ENCODE assay signal across 11 cellular contexts in genomic region chr1:210246447-210246846, GRCh38. TPM values are rescaled to one million over a fixed set of nuclear protein-coding genes. Genes with fewer than 3 reads are reported as not detected.
DNase-seq lines count a peak whose midpoint lies in the region; ATAC-seq and TF ChIP-seq lines count a peak whose summit lies in the region.
"Had no signal": no experiment of that assay in that cellular context is flagged by ENCODE, and none has a peak within 500 bp of the region (broad histone marks: within the 10 kb centered on the region; RNA-seq: fewer than 3 reads in every experiment).

No MANE protein-coding gene starts in this region.

- BruUV-seq in A673 (replicated peaks; lab: Mats Ljungman, UMichigan), result no TSS peak

- H3K4me1 ChIP-seq in A673 (ENCODE audit: insufficient read depth, low read length, poor library complexity, severe bottlenecking) (peaks cover 43% of the 10 kb centered on the region), SK-N-SH (ENCODE audit: control insufficient read depth in 1 of 2, insufficient read depth in 2 of 2, low read depth in 1 of 2, low read length in 1 of 2) (peaks cover 10 to 21% of the 10 kb centered on the region in 2 experiments; a peak in 3 of 4 replicates)
- H3K4me1 ChIP-seq: testis had no signal

- H3K4me3 Mint-ChIP-seq in activated T-helper 17 cell treated with anti-CD3 and anti-CD28 coated beads, Interleukin-2, amount 50 U/mL, for 72 hours, result no peak overlapping the region
- H3K4me3 Mint-ChIP-seq in T-helper 2 cell treated with Interferon-gamma antibody and Interleukin-4, amounts not matched to agents 5 μg/mL and 100 μg/mL, for 36 hours, result no peak overlapping the region

- H3K9ac ChIP-seq in SK-N-SH, result no peak overlapping the region

- ATAC-seq in GM18867 (IDR thresholded peaks at IDR 0.05; ENCODE audit: unreplicated experiment) (peak; percentile 68), HG02938 (IDR thresholded peaks at IDR 0.05; ENCODE audit: unreplicated experiment) (peak; percentile 59)
- peak; percentile 70 for ATAC-seq in activated T-helper 17 cell treated with anti-CD3 and anti-CD28 coated beads, Interleukin-2, amount 50 U/mL, for 72 hours (replicated peaks)

- POLR2A ChIA-PET in A673 (lab: Charles Lee; ENCODE audit: low non-redundant PET), result no interaction called here
- POLR2A ChIA-PET in SK-N-SH (lab: Yijun Ruan, JAX), result no interaction called here

- TF ChIP-seq EP300 in SK-N-SH (IDR thresholded peaks at IDR 0.05; ENCODE audit: borderline replicate concordance in 1 of 2, low read depth in 1 of 2, low read length in 1 of 2), result no peak

- H3K27ac ChIP-seq in A673 (ENCODE audit: low read depth, low read length, poor library complexity, severe bottlenecking) (no peak overlapping the region), SK-N-SH (ENCODE audit: low read depth in 2 of 2, low read length in 1 of 2) (no peak overlapping the region)
- H3K27ac ChIP-seq: esophagus squamous epithelium, testis had no signal

- DNase-seq in A673 (ENCODE audit: low spot score) (peak; percentile 73), SK-N-SH (no peak), GM10266 (ENCODE audit: extremely low spot score) (no peak), NCI-H1417 treated with DMSO at 0.1 percent for 48 hours (lab: John Stamatoyannopoulos, UW) (no peak)
- no peak for DNase-seq in T-helper 2 cell treated with Interferon-gamma antibody and Interleukin-4, amounts not matched to agents 5 μg/mL and 100 μg/mL, for 36 hours (ENCODE audit: low spot score)
- DNase-seq: caudate nucleus, esophagus squamous epithelium, testis had no signal

- no peaks in the 10 kb centered on the region for H3F3A ChIP-seq in SK-N-SH (replicated peaks; ENCODE audit: insufficient read depth)

- no peak for TF ChIP-seq CTCF in A673 (conservative IDR thresholded peaks at IDR 0.05; ENCODE audit: low read depth, low read length)
- TF ChIP-seq CTCF in SK-N-SH (IDR thresholded peaks at IDR 0.05), result no peak
- TF ChIP-seq CTCF in GM10266 (IDR thresholded peaks at IDR 0.05; ENCODE audit: control insufficient read depth, insufficient read depth, low read depth, missing control alignments), result no peak

- no peak overlapping the region for H3K27ac Mint-ChIP-seq in activated T-helper 17 cell treated with anti-CD3 and anti-CD28 coated beads, Interleukin-2, amount 50 U/mL, for 72 hours
- no peak overlapping the region for H3K27ac Mint-ChIP-seq in T-helper 2 cell treated with Interferon-gamma antibody and Interleukin-4, amounts not matched to agents 5 μg/mL and 100 μg/mL, for 36 hours

- no peaks in the 10 kb centered on the region for H4K20me1 ChIP-seq in SK-N-SH (ENCODE audit: insufficient read depth)

- no peak overlapping the region for H2AFZ ChIP-seq in SK-N-SH (ENCODE audit: low read depth)

- H3K4me1 Mint-ChIP-seq in activated T-helper 17 cell treated with anti-CD3 and anti-CD28 coated beads, Interleukin-2, amount 50 U/mL, for 72 hours, result peaks cover 5% of the 10 kb centered on the region
- peaks cover 3% of the 10 kb centered on the region for H3K4me1 Mint-ChIP-seq in T-helper 2 cell treated with Interferon-gamma antibody and Interleukin-4, amounts not matched to agents 5 μg/mL and 100 μg/mL, for 36 hours (ENCODE audit: low read depth)

- no peaks in the 10 kb centered on the region for H3K9me2 ChIP-seq in SK-N-SH

- H3K4me2 ChIP-seq in SK-N-SH, result no peak overlapping the region

- H3K9me3 ChIP-seq in A673 (ENCODE audit: low read depth, low read length, poor library complexity, severe bottlenecking) (no peaks in the 10 kb centered on the region), SK-N-SH (no peaks in the 10 kb centered on the region)
- H3K9me3 ChIP-seq: esophagus squamous epithelium, testis had no signal

- H3K36me3 Mint-ChIP-seq in activated T-helper 17 cell treated with anti-CD3 and anti-CD28 coated beads, Interleukin-2, amount 50 U/mL, for 72 hours (ENCODE audit: low read depth), result peaks cover 4% of the 10 kb centered on the region
- no peaks in the 10 kb centered on the region for H3K36me3 Mint-ChIP-seq in T-helper 2 cell treated with Interferon-gamma antibody and Interleukin-4, amounts not matched to agents 5 μg/mL and 100 μg/mL, for 36 hours (ENCODE audit: low read depth)

- no peaks in the 10 kb centered on the region for H3K79me2 ChIP-seq in SK-N-SH (ENCODE audit: insufficient read depth)

- intact Hi-C loops in A673 (cut with micrococcal nuclease; ENCODE audit: unreplicated experiment), result no loop called here

- TF ChIP-seq RAD21 in SK-N-SH (IDR thresholded peaks at IDR 0.05; ENCODE audit: low read length), result no peak

- H3K27me3 ChIP-seq in A673 (replicated peaks; ENCODE audit: insufficient read depth, low read depth, low read length, poor library complexity) (peaks cover 3% of the 10 kb centered on the region), SK-N-SH (ENCODE audit: insufficient read depth) (no peaks in the 10 kb centered on the region)
- H3K27me3 ChIP-seq: testis had no signal

- H3K9me3 Mint-ChIP-seq in activated T-helper 17 cell treated with anti-CD3 and anti-CD28 coated beads, Interleukin-2, amount 50 U/mL, for 72 hours, result peaks cover 3% of the 10 kb centered on the region
- no peaks in the 10 kb centered on the region for H3K9me3 Mint-ChIP-seq in T-helper 2 cell treated with Interferon-gamma antibody and Interleukin-4, amounts not matched to agents 5 μg/mL and 100 μg/mL, for 36 hours

- CTCF ChIA-PET in A673 (lab: Charles Lee) (no interaction called here), SK-N-SH (lab: Yijun Ruan, JAX) (interaction anchor here (0.8 to 2.5 kb wide), 3 partner anchors 12 to 65 kb away, joined by 3 to 11 read pairs (median 4); no protein-coding TSS in a partner anchor)

- H3K4me3 ChIP-seq in A673 (ENCODE audit: low read depth, low read length, poor library complexity, severe bottlenecking), result no peak overlapping the region
- no peak overlapping the region for H3K4me3 ChIP-seq in SK-N-SH (ENCODE audit: low read depth in 2 of 2, low read length in 1 of 2)
- H3K4me3 ChIP-seq: esophagus squamous epithelium, testis had no signal

- H3K36me3 ChIP-seq in A673 (ENCODE audit: insufficient read depth, low read length, poor library complexity, severe bottlenecking) (no peaks in the 10 kb centered on the region), SK-N-SH (replicated peaks in 1 of 2; ENCODE audit: control insufficient read depth in 1 of 2, insufficient read depth in 2 of 2, low read length in 1 of 2) (peaks cover 0 to 7% of the 10 kb centered on the region in 2 experiments)

- H3K27me3 Mint-ChIP-seq in activated T-helper 17 cell treated with anti-CD3 and anti-CD28 coated beads, Interleukin-2, amount 50 U/mL, for 72 hours, result peaks cover 59% of the 10 kb centered on the region
- peaks cover 63% of the 10 kb centered on the region for H3K27me3 Mint-ChIP-seq in T-helper 2 cell treated with Interferon-gamma antibody and Interleukin-4, amounts not matched to agents 5 μg/mL and 100 μg/mL, for 36 hours (ENCODE audit: low read depth)

- WGBS in SK-N-SH (ENCODE audit: low lambda C conversion rate), result 82% methylated on average over 6 of the region's 6 CpGs

TF ChIP-seq in SK-N-SH, 30 proteins besides CTCF, POLR2A, EP300 and RAD21:
- TF ChIP-seq FOSL2 (IDR thresholded peaks at IDR 0.05; ENCODE audit: borderline replicate concordance, low read depth) (no peak), FOXM1 (IDR thresholded peaks at IDR 0.05; ENCODE audit: low read depth) (no peak), RFX5 (IDR thresholded peaks at IDR 0.05; ENCODE audit: low read length) (no peak), MXI1 (IDR thresholded peaks at IDR 0.05; ENCODE audit: low read depth, low read length) (no peak), NFIC (IDR thresholded peaks at IDR 0.05; ENCODE audit: borderline replicate concordance) (no peak)

RNA-seq across cellular contexts. Expression of gene SERTAD4, which starts 13.9 kb away (rescaled TPM):
- 8.0 and 12.2 TPM in 2 replicates for total RNA-seq in A673 (2021)
- total RNA-seq in activated T-helper 17 cell treated with anti-CD3 and anti-CD28 coated beads, Interleukin-2, amount 50 U/mL, for 72 hours, result not detected
- 2.6 and 2.9 TPM in 2 replicates for polyA plus RNA-seq in SK-N-SH (2012; rRNA removed)
- polyA plus RNA-seq in SK-N-SH (2012; cell fraction: cytosol; rRNA removed), result 2.8 and 3.5 TPM in 2 replicates
- polyA plus RNA-seq in SK-N-SH (2012; cell fraction: nucleus; rRNA removed), result 1.8 and 3.0 TPM in 2 replicates
